Comparison of ENCODE assay signal across 8 cellular contexts in genomic region chr15:60389261-60390077, GRCh38. TPM values are rescaled to one million over a fixed set of nuclear protein-coding genes. Genes with fewer than 3 reads are reported as not detected.
A peak's percentile ranks its signal among the peaks of the same experiment; 100 is the strongest.
DNase-seq lines count a peak whose midpoint lies in the region; ATAC-seq and TF ChIP-seq lines count a peak whose summit lies in the region.

No MANE protein-coding gene starts in this region.

- no peak overlapping the region for H3K27ac Mint-ChIP-seq in stimulated activated naive B cell treated with anti-CD40 and anti-IgM and Interleukin-4, amounts not matched to agents 10 μg/mL and 1 μg/mL and 100 μg/mL, for 72 hours

- intact Hi-C loops in colonic mucosa (cut with DNase I) = no loop called here

- DNase-seq in LHCN-M2 (ENCODE audit: low read depth) (peak; percentile 38), colonic mucosa (no peak), NCI-H1048 (lab: John Stamatoyannopoulos, UW) (no peak)
- DNase-seq in effector CD4-positive, alpha-beta T cell = peak; percentile 8
- peak; percentile 44 for DNase-seq in stimulated activated CD4-positive, alpha-beta T cell treated with anti-CD3 and anti-CD28 coated beads, Interleukin-4, amount 100 ng/mL, for 24 hours
- DNase-seq in stimulated activated naive B cell treated with anti-CD40 and anti-IgM and Interleukin-4, amounts not matched to agents 10 μg/mL and 1 μg/mL and 100 μg/mL, for 72 hours = no peak

- no peaks in the 10 kb centered on the region for H3K9me3 Mint-ChIP-seq in stimulated activated naive B cell treated with anti-CD40 and anti-IgM and Interleukin-4, amounts not matched to agents 10 μg/mL and 1 μg/mL and 100 μg/mL, for 72 hours

- peak; percentile 86 for ATAC-seq in GM19463 (IDR thresholded peaks at IDR 0.05; ENCODE audit: unreplicated experiment)
- no peak for ATAC-seq in stimulated activated naive B cell treated with anti-CD40 and anti-IgM and Interleukin-4, amounts not matched to agents 10 μg/mL and 1 μg/mL and 100 μg/mL, for 72 hours (replicated peaks)

- no peak overlapping the region for H2AFZ ChIP-seq in ACC112 (ENCODE audit: low read length, unreplicated experiment)

- peaks cover 95% of the 10 kb centered on the region for H3K79me2 ChIP-seq in ACC112 (ENCODE audit: control insufficient read depth, insufficient read depth, low read length, unreplicated experiment)

- H3K27ac ChIP-seq in ACC112 (ENCODE audit: low read depth, low read length) (peak overlapping the region; percentile 98), colonic mucosa (no peak overlapping the region)

- peaks cover 78% of the 10 kb centered on the region for H3K4me1 ChIP-seq in ACC112 (ENCODE audit: control insufficient read depth, insufficient read depth, low read length, unreplicated experiment)
- peaks cover 8% of the 10 kb centered on the region for H3K4me1 ChIP-seq in colonic mucosa

- H3K4me3 Mint-ChIP-seq in stimulated activated naive B cell treated with anti-CD40 and anti-IgM and Interleukin-4, amounts not matched to agents 10 μg/mL and 1 μg/mL and 100 μg/mL, for 72 hours = no peak overlapping the region

- peak overlapping the region; percentile 95 for H3K4me3 ChIP-seq in ACC112 (ENCODE audit: low read depth, low read length)
- no peak overlapping the region for H3K4me3 ChIP-seq in colonic mucosa

- no peaks in the 10 kb centered on the region for H3K9me3 ChIP-seq in colonic mucosa

- H3K9ac ChIP-seq in colonic mucosa (ENCODE audit: low read depth in 2 of 2, low read length in 2 of 2) = peak overlapping the region in 1 of 2 donors; percentile 71

- peaks cover 53% of the 10 kb centered on the region for H3K36me3 ChIP-seq in ACC112 (ENCODE audit: insufficient read depth, low read length)
- no peaks in the 10 kb centered on the region for H3K36me3 ChIP-seq in colonic mucosa

- no peaks in the 10 kb centered on the region for H3K27me3 Mint-ChIP-seq in stimulated activated naive B cell treated with anti-CD40 and anti-IgM and Interleukin-4, amounts not matched to agents 10 μg/mL and 1 μg/mL and 100 μg/mL, for 72 hours

- peaks cover 16 to 40% of the 10 kb centered on the region in 2 donors for H3K4me1 Mint-ChIP-seq in stimulated activated naive B cell treated with anti-CD40 and anti-IgM and Interleukin-4, amounts not matched to agents 10 μg/mL and 1 μg/mL and 100 μg/mL, for 72 hours

- H3K36me3 Mint-ChIP-seq in stimulated activated naive B cell treated with anti-CD40 and anti-IgM and Interleukin-4, amounts not matched to agents 10 μg/mL and 1 μg/mL and 100 μg/mL, for 72 hours = peaks cover 33 to 42% of the 10 kb centered on the region in 2 donors

- TF ChIP-seq CTCF in colonic mucosa (IDR thresholded peaks at IDR 0.05) = no peak

- H3K27me3 ChIP-seq in ACC112 (ENCODE audit: insufficient read depth, low read length) (no peaks in the 10 kb centered on the region), colonic mucosa (no peaks in the 10 kb centered on the region)

RNA-seq across cellular contexts. Expression of gene ANXA2, which starts 8.3 kb away (rescaled TPM):
- total RNA-seq in LHCN-M2 (2014; rRNA removed) (3,230 and 3,804 TPM in 2 replicates), colonic mucosa (100 to 1,000 TPM; 813 to 816 TPM)
- 7,075 TPM for polyA plus RNA-seq in LHCN-M2 (2012)

Comparison
In these comparisons a context has a peak if more than half of its experiments do, and no peak if none do; other contexts are left out.
1. DNase-seq: peak in LHCN-M2 (single experiment), effector CD4-positive, alpha-beta T cell (single experiment) and stimulated activated CD4-positive, alpha-beta T cell treated with anti-CD3 and anti-CD28 coated beads, Interleukin-4, amount 100 ng/mL, for 24 hours (single experiment); none in colonic mucosa (single experiment), NCI-H1048 (single experiment) and stimulated activated naive B cell treated with anti-CD40 and anti-IgM and Interleukin-4, amounts not matched to agents 10 μg/mL and 1 μg/mL and 100 μg/mL, for 72 hours (single experiment).